In genomic region chr16:31505483-31505882, GRCh38 we compare ENCODE assay signal across 13 cellular contexts. TPM values are rescaled to one million over a fixed set of nuclear protein-coding genes. Genes with fewer than 3 reads are reported as not detected.
DNase-seq lines count a peak whose midpoint lies in the region; ATAC-seq, FAIRE-seq and TF ChIP-seq lines count a peak whose summit lies in the region.
"Had no signal": no experiment of that assay in that cellular context is flagged by ENCODE, and none has a peak within 500 bp of the region (broad histone marks: within the 10 kb centered on the region; RNA-seq: fewer than 3 reads in every experiment).

No MANE protein-coding gene starts in this region.

- peaks cover 16% of the 10 kb centered on the region for H3K4me1 ChIP-seq in HAP-1

- H3K36me3 Mint-ChIP-seq in brain, result peaks cover 2% of the 10 kb centered on the region

- TF ChIP-seq CTCF in brain (conservative IDR thresholded peaks at IDR 0.05) (no peak), lower leg skin (IDR thresholded peaks at IDR 0.05) (no peak)

- no peaks in the 10 kb centered on the region for H3K9me3 ChIP-seq in HAP-1

- peaks cover 13% of the 10 kb centered on the region for H3K36me3 ChIP-seq in HAP-1 (replicated peaks)

- DNase-seq in GM12892 (ENCODE audit: insufficient read length) (no peak), HAP-1 (ENCODE audit: low spot score in 2 of 2) (no peak), hippocampal formation (lab: John Stamatoyannopoulos, UW) (no peak), LoVo (ENCODE audit: low spot score) (no peak), lower leg skin (ENCODE audit: low spot score in 2 of 2) (no peak)
- DNase-seq: amygdala, NCI-H69 had no signal

- peaks cover 48% of the 10 kb centered on the region for H3K4me1 Mint-ChIP-seq in brain

- H3K4me3 ChIP-seq in HAP-1 (no peak overlapping the region), lower leg skin (ENCODE audit: low read depth, poor library complexity, severe bottlenecking) (no peak overlapping the region)

- TF ChIP-seq POLR2A in GM12892 (IDR thresholded peaks at IDR 0.05; ENCODE audit: low read depth, low read length) (no peak), lower leg skin (IDR thresholded peaks at IDR 0.05) (no peak)

- H3K27me3 ChIP-seq in HAP-1 (ENCODE audit: low read depth), result no peaks in the 10 kb centered on the region

- WGBS in lower leg skin, 2 donors, result 73 to 74% methylated on average over 4 of the region's 4 CpGs

- H3K27me3 Mint-ChIP-seq in brain, result peaks cover 22% of the 10 kb centered on the region

- in situ Hi-C loops in HAP-1 (cut with MboI; ENCODE audit: low sequenced_read_pairs), result no loop called here

- intact Hi-C loops in lower leg skin (cut with DNase I; ENCODE audit: low total_unique reads), result no loop called here

- H3K9me3 Mint-ChIP-seq in brain, result peaks cover 0 to 3% (median 0%) of the 10 kb centered on the region in 5 experiments

- peak overlapping the region in 4 of 5 experiments; percentile 34 to 63 (median 38) for H3K4me3 Mint-ChIP-seq in brain

- ATAC-seq in GM19463 (IDR thresholded peaks at IDR 0.05; ENCODE audit: unreplicated experiment) (peak; percentile 39), HG03469 (IDR thresholded peaks at IDR 0.05; ENCODE audit: unreplicated experiment) (peak; percentile 65)
- ATAC-seq: esophagus mucosa had no signal

- peak overlapping the region in 3 of 5 experiments; percentile 4 to 59 (median 20) for H3K27ac Mint-ChIP-seq in brain

- FAIRE-seq in GM12892 (lab: Jason Lieb, UNC), result peak; percentile 46

RNA-seq across cellular contexts. Expression of gene RUSF1, which starts 2.7 kb away (rescaled TPM):
- 23.8 TPM for polyA plus RNA-seq in GM12892 (2012; ENCODE audit: missing spikeins)
- 103 TPM for polyA plus RNA-seq in brain (ENCODE audit: insufficient read depth, low read depth, low replicate concordance)
- total RNA-seq in lower leg skin, result 10 to 100 TPM; 50.5 to 56.4 (median 52.7) TPM

RNA-seq across cellular contexts. Expression of gene AHSP, which starts 22.2 kb away (rescaled TPM):
- not detected for polyA plus RNA-seq in GM12892 (2012; ENCODE audit: missing spikeins)
- not detected for polyA plus RNA-seq in brain (ENCODE audit: insufficient read depth, low read depth, low replicate concordance)
- total RNA-seq in lower leg skin, result not detected
- total RNA-seq: esophagus mucosa, kidney epithelial cell, pulmonary artery endothelial cell had no signal

RNA-seq across cellular contexts. Expression of gene SLC5A2, which starts 22.6 kb away (rescaled TPM):
- 0.11 TPM for polyA plus RNA-seq in GM12892 (2012; ENCODE audit: missing spikeins)
- 3.7 TPM for polyA plus RNA-seq in brain (ENCODE audit: insufficient read depth, low read depth, low replicate concordance)
- under 1 TPM; 0.17 to 0.27 (median 0.21) TPM for total RNA-seq in lower leg skin
- total RNA-seq: pulmonary artery endothelial cell had no signal

RNA-seq across cellular contexts. Expression of gene TGFB1I1, which starts 33.5 kb away (rescaled TPM):
- polyA plus RNA-seq in GM12892 (2012; ENCODE audit: missing spikeins), result 0.59 TPM
- polyA plus RNA-seq in brain (ENCODE audit: insufficient read depth, low read depth, low replicate concordance), result 15.8 TPM
- 10 to 100 TPM; 15.1 to 34.1 (median 22.7) TPM for total RNA-seq in lower leg skin

RNA-seq across cellular contexts. Expression of gene ARMC5, which starts 46.2 kb away (rescaled TPM):
- polyA plus RNA-seq in GM12892 (2012; ENCODE audit: missing spikeins), result 1.9 TPM
- 19.2 TPM for polyA plus RNA-seq in brain (ENCODE audit: insufficient read depth, low read depth, low replicate concordance)
- total RNA-seq in lower leg skin, result 10 to 100 TPM; 11.2 to 13.8 (median 13.3) TPM
